Comparison of ENCODE assay signal across 25 cellular contexts in genomic region chr5:5348135-5348534, GRCh38.
A peak's percentile ranks its signal among the peaks of the same experiment; 100 is the strongest.
DNase-seq lines count a peak whose midpoint lies in the region; ATAC-seq and TF ChIP-seq lines count a peak whose summit lies in the region.
"Had no signal": no experiment of that assay in that cellular context is flagged by ENCODE, and none has a peak within 500 bp of the region (broad histone marks: within the 10 kb centered on the region; RNA-seq: fewer than 3 reads in every experiment).

No MANE protein-coding gene starts in this region.

- 0 out of 4 replicates have a peak, but pooled peaks of 1 of the 2 experiments have one; percentile 7 for TF ChIP-seq CTCF in GM23338 (conservative IDR thresholded peaks at IDR 0.05; ENCODE audit: low read depth in 2 of 2)
- no peak for TF ChIP-seq CTCF in activated CD8-positive, alpha-beta T cell treated with anti-CD3 and anti-CD28 coated beads for 36 hours (IDR thresholded peaks at IDR 0.05)

- no peak overlapping the region for H3K23ac ChIP-seq in mesenchymal stem cell (ENCODE audit: low read length in 2 of 2)

- H2BK120ac ChIP-seq in mesenchymal stem cell (ENCODE audit: low read depth, low read length), result no peak overlapping the region

- H3K27me3 ChIP-seq in BLaER1 treated with 17β-estradiol and CSF1 and Interleukin-3, amounts not matched to agents 10 nM and 100 nM, result no peaks in the 10 kb centered on the region
- H3K27me3 ChIP-seq in GM23338 (ENCODE audit: insufficient read depth), result no peaks in the 10 kb centered on the region
- H3K27me3 ChIP-seq in mesenchymal stem cell (ENCODE audit: control insufficient read depth in 1 of 2, insufficient read depth in 1 of 2, low read length in 2 of 2), result peaks cover 0 to 14% of the 10 kb centered on the region in 2 experiments
- H3K27me3 ChIP-seq: body of pancreas, MG63, thyroid gland had no signal

- no peaks in the 10 kb centered on the region; the same call in 2 of the 3 replicates for H3K9me3 Mint-ChIP-seq in GM23338
- no peaks in the 10 kb centered on the region for H3K9me3 Mint-ChIP-seq in activated CD8-positive, alpha-beta T cell treated with anti-CD3 and anti-CD28 coated beads for 36 hours
- H3K9me3 Mint-ChIP-seq: activated CD4-positive, alpha-beta T cell treated with anti-CD3 and anti-CD28 coated beads, Interleukin-2, amount 10 ng/mL, durations not matched to agents 7 days and 5 days; stimulated activated naive CD8-positive, alpha-beta T cell treated with anti-CD3 and anti-CD28 coated beads, Interleukin-15, amount 100 ng/mL, for 72 hours had no signal

- CTCF ChIA-PET in activated CD8-positive, alpha-beta T cell treated with anti-CD3 and anti-CD28 coated beads for 36 hours (lab: Charles Lee), result no interaction called here
- CTCF ChIA-PET in HEK293T (lab: Yijun Ruan, JAX), result interaction anchor here (1.3 kb wide), 1 partner anchor 55 kb away, joined by 3 read pairs; no protein-coding TSS in a partner anchor

- 0 out of 2 replicates have a peak, but pooled peaks cover 8% of the 10 kb centered on the region for H3K9me2 ChIP-seq in GM23338 (ENCODE audit: insufficient read depth)

- no peak overlapping the region for H3K27ac Mint-ChIP-seq in GM23338
- H3K27ac Mint-ChIP-seq in activated CD8-positive, alpha-beta T cell treated with anti-CD3 and anti-CD28 coated beads for 36 hours, result no peak overlapping the region
- H3K27ac Mint-ChIP-seq: activated CD4-positive, alpha-beta T cell treated with anti-CD3 and anti-CD28 coated beads, Interleukin-2, amount 10 ng/mL, durations not matched to agents 7 days and 5 days; HFFc6; memory B cell had no signal

- H4K91ac ChIP-seq in mesenchymal stem cell (ENCODE audit: low read length), result peak overlapping the region; percentile 44

- H2BK12ac ChIP-seq in mesenchymal stem cell (ENCODE audit: low read length in 2 of 2), result no peak overlapping the region

- DNase-seq in GM23338 (ENCODE audit: low spot score) (peak; percentile 11), mesenchymal stem cell (no peak), NCI-H2081 treated with DMSO at 0.1 percent for 48 hours (lab: John Stamatoyannopoulos, UW) (no peak), HEK293T (ENCODE audit: extremely low spot score) (no peak)
- DNase-seq in activated CD8-positive, alpha-beta T cell treated with anti-CD3 and anti-CD28 coated beads for 36 hours, result peak; percentile 3
- DNase-seq in stimulated activated CD4-positive, alpha-beta T cell treated with anti-CD3 and anti-CD28 coated beads, Interleukin-1b, Interleukin-23, amount 100 ng/mL, for 48 hours, result no peak
- DNase-seq: activated CD4-positive, alpha-beta T cell treated with anti-CD3 and anti-CD28 coated beads, Interleukin-2, amount 10 ng/mL, durations not matched to agents 7 days and 5 days; body of pancreas; effector memory CD4-positive, alpha-beta T cell; foreskin melanocyte; HFFc6; MG63; NCI-H1436 treated with DMSO at 0.1 percent for 48 hours; NCI-H2171; NCI-H524 treated with DMSO at 0.1 percent for 48 hours; stimulated activated naive CD8-positive, alpha-beta T cell treated with anti-CD3 and anti-CD28 coated beads, Interleukin-15, amount 100 ng/mL, for 72 hours; thyroid gland had no signal

- H2BK5ac ChIP-seq in mesenchymal stem cell (ENCODE audit: low read depth, low read length, poor library complexity, severe bottlenecking), result no peak overlapping the region

- peak overlapping the region; percentile 67 to 89 (median 78) for H3K4me2 ChIP-seq in BLaER1 treated with 17β-estradiol and CSF1 and Interleukin-3, amounts not matched to agents 10 nM and 100 nM
- H3K4me2 ChIP-seq in GM23338, result no peak overlapping the region
- H3K4me2 ChIP-seq in mesenchymal stem cell (ENCODE audit: low read length, poor library complexity, severe bottlenecking), result no peak overlapping the region

- POLR2A ChIA-PET in activated CD8-positive, alpha-beta T cell treated with anti-CD3 and anti-CD28 coated beads for 36 hours (lab: Charles Lee), result interaction anchor here (0.9 kb wide), 1 partner anchor 73 kb away, joined by 3 read pairs; no protein-coding TSS in a partner anchor
- POLR2A ChIA-PET in HEK293T (lab: Yijun Ruan, JAX), result interaction anchor here (1.4 to 5.3 kb wide), 3 partner anchors 14 to 74 kb away, joined by 3 to 80 read pairs (median 20); partner anchors contain the start of gene ICE1

- no peak overlapping the region for H2AK5ac ChIP-seq in mesenchymal stem cell (ENCODE audit: low read length, severe bottlenecking)

- H3K27me3 Mint-ChIP-seq in GM23338 (ENCODE audit: insufficient read depth, low read depth, poor library complexity), result peaks cover 7% of the 10 kb centered on the region
- no peaks in the 10 kb centered on the region for H3K27me3 Mint-ChIP-seq in activated CD8-positive, alpha-beta T cell treated with anti-CD3 and anti-CD28 coated beads for 36 hours
- H3K27me3 Mint-ChIP-seq: activated CD4-positive, alpha-beta T cell treated with anti-CD3 and anti-CD28 coated beads, Interleukin-2, amount 10 ng/mL, durations not matched to agents 7 days and 5 days; activated naive CD8-positive, alpha-beta T cell had no signal

- 59% methylated on average over 9 of the region's 10 CpGs for WGBS in mesenchymal stem cell

- no peaks in the 10 kb centered on the region for H3K36me3 ChIP-seq in BLaER1 treated with 17β-estradiol and CSF1 and Interleukin-3, amounts not matched to agents 10 nM and 100 nM
- no peaks in the 10 kb centered on the region for H3K36me3 ChIP-seq in GM23338 (ENCODE audit: insufficient read depth)
- peaks cover 0 to 3% of the 10 kb centered on the region in 2 experiments for H3K36me3 ChIP-seq in mesenchymal stem cell (ENCODE audit: control insufficient read depth in 1 of 2, insufficient read depth in 2 of 2, low read depth in 1 of 2, low read length in 2 of 2)
- H3K36me3 ChIP-seq: MG63, thyroid gland had no signal

- no peaks in the 10 kb centered on the region for H4K20me1 ChIP-seq in BLaER1 treated with 17β-estradiol and CSF1 and Interleukin-3, amounts not matched to agents 10 nM and 100 nM
- no peaks in the 10 kb centered on the region for H4K20me1 ChIP-seq in GM23338 (replicated peaks; ENCODE audit: insufficient read depth)

- H2AFZ ChIP-seq in GM23338 (no peak overlapping the region), mesenchymal stem cell (ENCODE audit: low read depth, low read length) (no peak overlapping the region)

- H3K4me3 ChIP-seq in BLaER1 treated with 17β-estradiol and CSF1 and Interleukin-3, amounts not matched to agents 10 nM and 100 nM, result peak overlapping the region in 4 of 10 experiments; percentile 2 to 44 (median 28); a peak in 5 of 20 replicates
- no peak overlapping the region for H3K4me3 ChIP-seq in GM23338
- H3K4me3 ChIP-seq in mesenchymal stem cell (ENCODE audit: insufficient read depth in 1 of 2, low read depth in 1 of 2, low read length in 2 of 2), result no peak overlapping the region
- H3K4me3 ChIP-seq: body of pancreas, MG63, thyroid gland had no signal

- H3K9me3 ChIP-seq in BLaER1 treated with 17β-estradiol and CSF1 and Interleukin-3, amounts not matched to agents 10 nM and 100 nM (replicated peaks in 1 of 11), result peaks cover 0 to 22% (median 9%) of the 10 kb centered on the region in 11 experiments; a peak in 14 of 22 replicates
- H3K9me3 ChIP-seq in mesenchymal stem cell (ENCODE audit: control insufficient read depth, low read length), result no peaks in the 10 kb centered on the region
- H3K9me3 ChIP-seq: body of pancreas, MG63, thyroid gland had no signal

- peaks cover 18 to 71% (median 59%) of the 10 kb centered on the region in 10 experiments for H3K4me1 ChIP-seq in BLaER1 treated with 17β-estradiol and CSF1 and Interleukin-3, amounts not matched to agents 10 nM and 100 nM
- H3K4me1 ChIP-seq in GM23338 (ENCODE audit: insufficient read depth) (0 out of 2 replicates have a peak, but pooled peaks cover 6% of the 10 kb centered on the region), mesenchymal stem cell (ENCODE audit: control insufficient read depth, insufficient read depth, low read depth, low read length) (peaks cover 21% of the 10 kb centered on the region)
- H3K4me1 ChIP-seq: body of pancreas, thyroid gland had no signal

- H2BK15ac ChIP-seq in mesenchymal stem cell (ENCODE audit: low read depth, poor library complexity, severe bottlenecking), result no peak overlapping the region

- H3K4ac ChIP-seq in mesenchymal stem cell (ENCODE audit: low read depth in 1 of 2, low read length in 2 of 2), result no peak overlapping the region

- no peaks in the 10 kb centered on the region for H3K79me2 ChIP-seq in GM23338 (replicated peaks; ENCODE audit: insufficient read depth)

- no peak overlapping the region for H3K14ac ChIP-seq in mesenchymal stem cell (ENCODE audit: low read length in 2 of 2)

- no peak overlapping the region for H3K4me3 Mint-ChIP-seq in GM23338
- H3K4me3 Mint-ChIP-seq in activated CD8-positive, alpha-beta T cell treated with anti-CD3 and anti-CD28 coated beads for 36 hours, result no peak overlapping the region
- H3K4me3 Mint-ChIP-seq: activated CD4-positive, alpha-beta T cell treated with anti-CD3 and anti-CD28 coated beads, Interleukin-2, amount 10 ng/mL, durations not matched to agents 7 days and 5 days; activated naive CD8-positive, alpha-beta T cell; CD14-positive monocyte; HFFc6; memory B cell; stimulated activated naive CD8-positive, alpha-beta T cell treated with anti-CD3 and anti-CD28 coated beads, Interleukin-15, amount 100 ng/mL, for 72 hours had no signal

- peaks cover 14% of the 10 kb centered on the region for H3K4me1 Mint-ChIP-seq in GM23338
- peaks cover 9% of the 10 kb centered on the region for H3K4me1 Mint-ChIP-seq in activated CD8-positive, alpha-beta T cell treated with anti-CD3 and anti-CD28 coated beads for 36 hours (ENCODE audit: low read depth)
- H3K4me1 Mint-ChIP-seq: CD14-positive monocyte had no signal

- H3K18ac ChIP-seq in mesenchymal stem cell (ENCODE audit: low read depth in 1 of 2, low read length in 2 of 2), result no peak overlapping the region

- intact Hi-C loops in activated CD8-positive, alpha-beta T cell treated with anti-CD3 and anti-CD28 coated beads for 36 hours (cut with micrococcal nuclease), result no loop called here

- H3F3A ChIP-seq in GM23338 (replicated peaks; ENCODE audit: low read depth), result no peaks in the 10 kb centered on the region

- ATAC-seq in GM23338, result no peak
- ATAC-seq in activated CD8-positive, alpha-beta T cell treated with anti-CD3 and anti-CD28 coated beads for 36 hours, result no peak
- ATAC-seq in GM19397 (IDR thresholded peaks at IDR 0.05; ENCODE audit: unreplicated experiment), result no peak
- ATAC-seq: body of pancreas, esophagus mucosa, SK-N-SH treated with all-trans-retinoic acid at 6 μM for 48 hours had no signal

- H3K27ac ChIP-seq in BLaER1 treated with 17β-estradiol and CSF1 and Interleukin-3, amounts not matched to agents 10 nM and 100 nM, result peak overlapping the region in 9 of 11 experiments; percentile 20 to 79 (median 64); a peak in 16 of 22 replicates
- H3K27ac ChIP-seq in GM23338 (ENCODE audit: low read depth), result no peak overlapping the region
- H3K27ac ChIP-seq in mesenchymal stem cell (ENCODE audit: low read length, poor library complexity, severe bottlenecking), result no peak overlapping the region
- H3K27ac ChIP-seq: body of pancreas, thyroid gland, VCaP had no signal

- H3K9ac ChIP-seq in BLaER1 treated with 17β-estradiol and CSF1 and Interleukin-3, amounts not matched to agents 10 nM and 100 nM, result peak overlapping the region in 7 of 11 experiments; percentile 11 to 67 (median 50); a peak in 12 of 22 replicates
- H3K9ac ChIP-seq in mesenchymal stem cell (ENCODE audit: low read length), result no peak overlapping the region

- H3K79me1 ChIP-seq in mesenchymal stem cell (replicated peaks; ENCODE audit: low read length, poor library complexity, severe bottlenecking), result no peaks in the 10 kb centered on the region

- no peaks in the 10 kb centered on the region; the same call in 2 of the 3 replicates for H3K36me3 Mint-ChIP-seq in GM23338 (ENCODE audit: low read depth)
- no peaks in the 10 kb centered on the region for H3K36me3 Mint-ChIP-seq in activated CD8-positive, alpha-beta T cell treated with anti-CD3 and anti-CD28 coated beads for 36 hours (ENCODE audit: low read depth)
- H3K36me3 Mint-ChIP-seq: CD14-positive monocyte had no signal

- H4K8ac ChIP-seq in mesenchymal stem cell (ENCODE audit: low read length), result no peak overlapping the region

Comparison
In these comparisons a context has a peak if more than half of its experiments do, and no peak if none do; other contexts are left out.
1. H3K27ac ChIP-seq: peak in BLaER1 treated with 17β-estradiol and CSF1 and Interleukin-3, amounts not matched to agents 10 nM and 100 nM (9 of 11); none in GM23338 (single experiment) and mesenchymal stem cell (single experiment).
2. H3K4me2 ChIP-seq: peak in BLaER1 treated with 17β-estradiol and CSF1 and Interleukin-3, amounts not matched to agents 10 nM and 100 nM (11 of 11); none in GM23338 (single experiment) and mesenchymal stem cell (single experiment).
3. DNase-seq: peak in GM23338 (single experiment) and activated CD8-positive, alpha-beta T cell treated with anti-CD3 and anti-CD28 coated beads for 36 hours (single experiment); none in mesenchymal stem cell (single experiment), stimulated activated CD4-positive, alpha-beta T cell treated with anti-CD3 and anti-CD28 coated beads, Interleukin-1b, Interleukin-23, amount 100 ng/mL, for 48 hours (single experiment), NCI-H2081 treated with DMSO at 0.1 percent for 48 hours (single experiment) and HEK293T (single experiment).